15 cellular contexts compared by ENCODE assay signal in the genomic region with DNA sequence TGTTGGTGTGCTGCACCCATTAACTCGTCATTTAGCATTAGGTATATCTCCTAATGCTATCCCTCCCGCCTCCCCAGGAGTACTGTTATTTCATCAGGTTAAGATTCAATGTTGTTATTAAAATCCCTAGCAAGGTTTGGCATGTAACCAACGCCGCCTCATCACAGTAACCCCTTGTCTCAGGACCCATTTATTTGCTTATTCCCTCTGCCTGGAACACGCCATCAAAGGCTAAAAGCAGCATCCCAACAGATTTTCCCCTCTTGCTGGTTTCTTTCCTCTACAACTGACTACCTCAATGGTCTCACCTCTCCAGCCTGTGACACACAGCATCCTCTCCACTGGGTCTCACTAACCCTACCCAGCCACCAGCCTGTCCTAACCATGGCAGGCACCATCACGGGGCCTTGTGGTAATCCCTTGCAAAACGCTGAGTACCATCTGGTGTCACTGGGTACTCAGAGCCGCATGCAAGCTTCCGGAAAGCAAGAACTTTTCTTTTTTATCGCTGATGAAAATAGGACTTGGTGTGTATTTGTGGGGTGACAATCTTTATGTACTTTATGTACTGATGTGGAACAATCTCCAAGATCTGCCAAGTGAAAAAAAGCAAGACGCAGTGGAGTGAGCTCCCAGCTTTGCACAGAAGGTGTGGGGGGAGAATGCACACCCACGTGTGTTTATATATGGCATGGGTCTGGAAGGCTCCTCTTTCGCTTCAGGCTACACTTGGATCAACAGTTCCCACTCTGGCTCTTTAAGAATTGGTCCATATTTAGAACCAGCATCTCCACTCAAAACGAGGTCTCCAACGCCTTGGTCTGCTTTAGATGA.
DNase-seq lines count a peak whose midpoint lies in the region; ATAC-seq and TF ChIP-seq lines count a peak whose summit lies in the region.
"Had no signal": no experiment of that assay in that cellular context is flagged by ENCODE, and none has a peak within 500 bp of the region (broad histone marks: within the 10 kb centered on the region; RNA-seq: fewer than 3 reads in every experiment).

No MANE protein-coding gene starts in this region.

- TF ChIP-seq POLR2A in erythroblast (IDR thresholded peaks at IDR 0.05; ENCODE audit: low read length) (peak; percentile 34), GM18505 (IDR thresholded peaks at IDR 0.05; ENCODE audit: borderline replicate concordance, extremely low read depth, insufficient read depth, insufficient read length) (no peak)

- no peak overlapping the region for H3K4me3 ChIP-seq in SK-N-MC
- H3K4me3 ChIP-seq: lung, SJSA1, upper lobe of right lung had no signal

- peak overlapping the region; percentile 2 for H3K27ac ChIP-seq in SK-N-MC
- H3K27ac ChIP-seq: SJSA1, upper lobe of right lung had no signal

- peaks cover 58% of the 10 kb centered on the region for H3K36me3 ChIP-seq in SK-N-MC (ENCODE audit: insufficient read depth, low read length)

- DNase-seq in DMS53 (lab: John Stamatoyannopoulos, UW) (peak; percentile 48), DMS53 treated with DMSO at 0.1 percent for 48 hours (lab: John Stamatoyannopoulos, UW; ENCODE audit: unreplicated experiment) (no peak), DMS 273 treated with DMSO at 0.1 percent for 48 hours (lab: John Stamatoyannopoulos, UW) (peak; percentile 45), SK-N-MC (ENCODE audit: low read depth, low spot score) (no peak), erythroblast (lab: John Stamatoyannopoulos, UW) (no peak)
- DNase-seq in stimulated activated naive CD4-positive, alpha-beta T cell treated with Interleukin-2 at 50 U/mL for 16 hours (lab: John Stamatoyannopoulos, UW), result no peak
- DNase-seq: 8988T; activated CD4-positive, CD25-positive, alpha-beta regulatory T cell treated with anti-CD3 and anti-CD28 coated beads, Interleukin-2, amount 50 U/mL, for 72 hours; activated naive CD4-positive, alpha-beta T cell; DMS79 treated with DMSO at 0.1 percent for 48 hours; upper lobe of right lung had no signal

- H3K9me3 ChIP-seq in SK-N-MC (ENCODE audit: low read depth, low read length), result no peaks in the 10 kb centered on the region
- H3K9me3 ChIP-seq: SJSA1, upper lobe of right lung had no signal

- ATAC-seq in GM21619 (IDR thresholded peaks at IDR 0.05; ENCODE audit: unreplicated experiment) (no peak), GM18505 (IDR thresholded peaks at IDR 0.05; ENCODE audit: unreplicated experiment) (no peak)
- ATAC-seq: upper lobe of right lung had no signal

- H3K9ac ChIP-seq in SK-N-MC (ENCODE audit: insufficient read length), result no peak overlapping the region

Comparison
In these comparisons a context has a peak if more than half of its experiments do, and no peak if none do; other contexts are left out.
1. DNase-seq: peak in DMS53 (single experiment) and DMS 273 treated with DMSO at 0.1 percent for 48 hours (single experiment); none in DMS53 treated with DMSO at 0.1 percent for 48 hours (single experiment), SK-N-MC (single experiment), erythroblast (0 of 2) and stimulated activated naive CD4-positive, alpha-beta T cell treated with Interleukin-2 at 50 U/mL for 16 hours (single experiment).